ENCODE assay signal across 29 cellular contexts in the genomic region with DNA sequence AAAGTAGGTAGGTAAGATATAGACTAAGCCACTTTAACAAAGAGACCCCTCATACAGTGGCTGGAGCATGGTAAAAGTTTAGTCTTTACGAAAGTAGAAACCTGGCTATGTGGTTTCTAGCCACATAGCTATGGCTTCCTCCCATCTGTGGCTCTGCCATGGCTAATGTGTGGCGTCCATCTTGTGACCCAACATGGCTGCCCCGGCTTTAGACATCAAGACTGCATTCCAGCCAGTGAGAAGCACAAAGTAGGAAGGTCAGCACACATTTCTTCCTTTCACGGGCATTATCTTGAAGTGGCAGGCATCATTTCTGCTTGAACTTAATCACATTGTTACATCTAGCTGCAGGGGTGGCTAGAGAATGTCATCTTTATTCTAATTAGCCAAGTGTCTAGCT.
"Had no signal": no experiment of that assay in that cellular context is flagged by ENCODE, and none has a peak within 500 bp of the region (broad histone marks: within the 10 kb centered on the region; RNA-seq: fewer than 3 reads in every experiment).

No MANE protein-coding gene starts in this region.

- H3K36me3 Mint-ChIP-seq: activated naive CD4-positive, alpha-beta T cell treated with anti-CD3 and anti-CD28 coated beads, Interleukin-2, amount 10 ng/mL, durations not matched to agents 7 days and 5 days; activated naive CD8-positive, alpha-beta T cell had no signal

- ATAC-seq: activated T-cell treated with anti-CD3 and anti-CD28 coated beads, Interleukin-2, amount 50 U/mL, for 72 hours; gastroesophageal sphincter; heart right ventricle had no signal

- H3K27me3 Mint-ChIP-seq: activated CD4-positive, alpha-beta memory T cell treated with anti-CD3 and anti-CD28 coated beads, Interleukin-2, amount 10 ng/mL, durations not matched to agents 7 days and 5 days; activated CD4-positive, alpha-beta T cell treated with anti-CD3 and anti-CD28 coated beads, Interleukin-2, amount 10 ng/mL, durations not matched to agents 7 days and 5 days; central memory CD8-positive, alpha-beta T cell; dendritic cell treated with granulocyte-macrophage colony-stimulating factor and Interleukin-4, amounts not matched to agents 40 ng/mL and 50 ng/mL, for 4 days had no signal

- H3K4me3 ChIP-seq: coronary artery, dorsolateral prefrontal cortex, esophagus muscularis mucosa, gastroesophageal sphincter, heart right ventricle, hepatocyte had no signal

- H3K27me3 ChIP-seq: brain microvascular endothelial cell, hepatocyte had no signal

- H3K9me3 ChIP-seq: esophagus muscularis mucosa, gastroesophageal sphincter, heart right ventricle had no signal

- H3K36me3 ChIP-seq: brain microvascular endothelial cell, esophagus muscularis mucosa, gastroesophageal sphincter, heart right ventricle had no signal

- H3K4me3 Mint-ChIP-seq: activated CD4-positive, alpha-beta memory T cell treated with anti-CD3 and anti-CD28 coated beads, Interleukin-2, amount 10 ng/mL, durations not matched to agents 7 days and 5 days; activated CD4-positive, alpha-beta T cell treated with anti-CD3 and anti-CD28 coated beads, Interleukin-2, amount 10 ng/mL, durations not matched to agents 7 days and 5 days; activated naive CD4-positive, alpha-beta T cell treated with anti-CD3 and anti-CD28 coated beads, Interleukin-2, amount 10 ng/mL, durations not matched to agents 7 days and 5 days; activated naive CD8-positive, alpha-beta T cell; activated T-cell treated with anti-CD3 and anti-CD28 coated beads, Interleukin-2, amount 50 U/mL, for 24 hours; activated T-cell treated with anti-CD3 and anti-CD28 coated beads, Interleukin-2, amount 50 U/mL, for 72 hours; central memory CD8-positive, alpha-beta T cell; dendritic cell treated with granulocyte-macrophage colony-stimulating factor and Interleukin-4, amounts not matched to agents 40 ng/mL and 50 ng/mL, for 4 days had no signal

- H3K27ac Mint-ChIP-seq: activated CD4-positive, alpha-beta memory T cell treated with anti-CD3 and anti-CD28 coated beads, Interleukin-2, amount 10 ng/mL, durations not matched to agents 7 days and 5 days; activated CD4-positive, alpha-beta T cell treated with anti-CD3 and anti-CD28 coated beads, Interleukin-2, amount 10 ng/mL, durations not matched to agents 7 days and 5 days; activated naive CD4-positive, alpha-beta T cell treated with anti-CD3 and anti-CD28 coated beads, Interleukin-2, amount 10 ng/mL, durations not matched to agents 7 days and 5 days; activated naive CD8-positive, alpha-beta T cell; activated T-cell treated with anti-CD3 and anti-CD28 coated beads, Interleukin-2, amount 50 U/mL, for 24 hours; activated T-cell treated with anti-CD3 and anti-CD28 coated beads, Interleukin-2, amount 50 U/mL, for 72 hours; dendritic cell treated with granulocyte-macrophage colony-stimulating factor and Interleukin-4, amounts not matched to agents 40 ng/mL and 50 ng/mL, for 4 days had no signal

- H3K27ac ChIP-seq: brain microvascular endothelial cell, coronary artery, dorsolateral prefrontal cortex, esophagus muscularis mucosa, gastroesophageal sphincter, heart right ventricle, hepatocyte had no signal

- DNase-seq: activated CD4-positive, alpha-beta memory T cell treated with anti-CD3 and anti-CD28 coated beads, Interleukin-2, amount 10 ng/mL, durations not matched to agents 7 days and 5 days; activated CD4-positive, alpha-beta T cell treated with anti-CD3 and anti-CD28 coated beads for 4 hours; activated CD4-positive, alpha-beta T cell treated with anti-CD3 and anti-CD28 coated beads, Interleukin-2, amount 10 ng/mL, durations not matched to agents 7 days and 5 days; activated CD4-positive, alpha-beta T cell treated with anti-CD3 and anti-CD28 coated beads, Interleukin-2, amount 50 U/mL, for 4 hours; activated CD4-positive, CD25-positive, alpha-beta regulatory T cell; activated CD4-positive, CD25-positive, alpha-beta regulatory T cell treated with anti-CD3 and anti-CD28 coated beads, Interleukin-2, amount 50 U/mL, for 72 hours; activated CD8-positive, alpha-beta memory T cell treated with anti-CD3 and anti-CD28 coated beads, Interleukin-2, amount 50 U/mL, for 48 hours; activated gamma-delta T cell; activated naive CD4-positive, alpha-beta T cell; activated naive CD4-positive, alpha-beta T cell treated with anti-CD3 and anti-CD28 coated beads, Interleukin-2, amount 10 ng/mL, durations not matched to agents 7 days and 5 days; activated T-cell treated with anti-CD3 and anti-CD28 coated beads for 4 hours; activated T-cell treated with anti-CD3 and anti-CD28 coated beads, Interleukin-2, amount 50 U/mL, for 24 hours; activated T-cell treated with anti-CD3 and anti-CD28 coated beads, Interleukin-2, amount 50 U/mL, for 72 hours; amniotic stem cell; anterior cingulate cortex; brain microvascular endothelial cell; dorsolateral prefrontal cortex; effector memory CD4-positive, alpha-beta T cell; erythroblast; foreskin melanocyte; heart right ventricle; T-helper 2 cell had no signal

- H3K4me2 ChIP-seq: hepatocyte had no signal

- H3K4me1 Mint-ChIP-seq: activated CD4-positive, alpha-beta memory T cell treated with anti-CD3 and anti-CD28 coated beads, Interleukin-2, amount 10 ng/mL, durations not matched to agents 7 days and 5 days; activated CD4-positive, alpha-beta T cell treated with anti-CD3 and anti-CD28 coated beads, Interleukin-2, amount 10 ng/mL, durations not matched to agents 7 days and 5 days; activated naive CD4-positive, alpha-beta T cell treated with anti-CD3 and anti-CD28 coated beads, Interleukin-2, amount 10 ng/mL, durations not matched to agents 7 days and 5 days; central memory CD8-positive, alpha-beta T cell had no signal

- H3K4me1 ChIP-seq: esophagus muscularis mucosa, gastroesophageal sphincter, heart right ventricle had no signal

- H2AFZ ChIP-seq: hepatocyte had no signal

- H3K79me2 ChIP-seq: hepatocyte had no signal
